19 cellular contexts compared by ENCODE assay signal in genomic region chr6:120303527-120303926, GRCh38.
DNase-seq lines count a peak whose midpoint lies in the region; ATAC-seq lines count a peak whose summit lies in the region.
"Had no signal": no experiment of that assay in that cellular context is flagged by ENCODE, and none has a peak within 500 bp of the region (broad histone marks: within the 10 kb centered on the region; RNA-seq: fewer than 3 reads in every experiment).

No MANE protein-coding gene starts in this region.

- H3K27ac ChIP-seq in substantia nigra (ENCODE audit: low read depth, low read length, poor library complexity, severe bottlenecking), result no peak overlapping the region
- H3K27ac ChIP-seq: A549, SJCRH30 had no signal

- DNase-seq in COR-L47 (lab: John Stamatoyannopoulos, UW), result no peak
- no peak for DNase-seq in substantia nigra (lab: John Stamatoyannopoulos, UW)
- DNase-seq: CD4-positive, alpha-beta T cell; DMS79 treated with DMSO at 0.1 percent for 48 hours; H9; KBM-7; NCI-H1105; NCI-H2081; NCI-H2171 treated with DMSO at 0.1 percent for 48 hours; NCI-H446; SJCRH30 had no signal

- peak; percentile 75 for ATAC-seq in GM18861 (IDR thresholded peaks at IDR 0.05; ENCODE audit: unreplicated experiment)
- peak; percentile 55 for ATAC-seq in GM21619 (IDR thresholded peaks at IDR 0.05; ENCODE audit: unreplicated experiment)
- peak; percentile 61 for ATAC-seq in HG03097 (IDR thresholded peaks at IDR 0.05; ENCODE audit: low FRiP score, unreplicated experiment)
- peak; percentile 50 for ATAC-seq in HG03457 (IDR thresholded peaks at IDR 0.05; ENCODE audit: unreplicated experiment)
- no peak for ATAC-seq in HG02678 (IDR thresholded peaks at IDR 0.05; ENCODE audit: unreplicated experiment)
- ATAC-seq: A549, HepG2, Panc1 had no signal
